ENCODE assay signal across 9 cellular contexts in the genomic region with DNA sequence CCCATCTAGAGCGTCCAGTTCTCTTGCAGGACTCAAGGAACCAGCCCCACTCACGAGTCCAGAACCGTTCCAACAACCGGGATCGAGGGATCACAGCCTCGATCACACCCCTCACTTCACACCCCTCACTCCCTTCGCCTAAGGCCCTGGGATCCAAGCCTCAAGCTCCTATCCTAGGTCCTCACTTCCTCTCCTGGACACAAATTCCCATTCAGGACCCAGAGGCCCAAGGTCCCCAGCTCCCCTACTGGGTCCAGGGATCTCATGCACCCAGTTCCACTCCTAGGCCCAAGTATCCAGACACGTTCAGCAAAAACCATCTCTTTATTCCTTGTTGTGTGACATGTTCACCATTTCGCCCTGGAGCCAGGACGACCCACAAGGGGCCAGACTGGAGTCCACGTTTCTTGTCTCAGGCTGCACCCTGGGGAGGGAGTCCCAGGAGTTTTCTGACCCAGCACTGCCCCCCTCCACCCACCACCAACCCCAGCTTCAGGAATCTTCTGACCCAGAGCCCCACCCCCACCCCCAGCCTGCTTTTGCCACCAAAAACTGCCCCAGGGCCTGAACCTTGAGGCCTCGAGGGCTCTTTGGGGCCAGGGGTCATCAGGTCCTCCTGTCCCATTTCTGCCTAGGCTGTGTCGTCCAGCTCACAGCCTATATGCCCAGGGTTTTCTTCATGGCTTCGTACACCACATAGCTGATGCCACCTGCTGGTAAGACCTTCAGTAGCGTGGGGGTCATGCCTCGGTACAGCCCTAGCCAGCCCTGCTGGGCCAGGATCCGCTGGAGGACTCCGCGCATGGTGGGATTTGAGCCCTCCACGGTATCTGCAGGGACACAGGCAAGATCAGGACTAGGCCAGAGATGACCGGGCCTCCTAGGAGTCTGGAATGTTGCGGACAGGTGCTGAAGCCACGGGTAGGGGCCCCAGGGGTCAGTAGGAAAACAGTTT. TPM values are rescaled to one million over a fixed set of nuclear protein-coding genes. Genes with fewer than 3 reads are reported as not detected.
DNase-seq lines count a peak whose midpoint lies in the region; ATAC-seq and TF ChIP-seq lines count a peak whose summit lies in the region.
"Had no signal": no experiment of that assay in that cellular context is flagged by ENCODE, and none has a peak within 500 bp of the region (broad histone marks: within the 10 kb centered on the region; RNA-seq: fewer than 3 reads in every experiment).

No MANE protein-coding gene starts in this region.

- ATAC-seq in activated T-cell treated with anti-CD3 and anti-CD28 coated beads, Interleukin-2, amount 50 U/mL, for 72 hours (replicated peaks in 1 of 2), result no peak
- no peak for ATAC-seq in GM21619 (IDR thresholded peaks at IDR 0.05; ENCODE audit: unreplicated experiment)
- ATAC-seq in HG02642 (IDR thresholded peaks at IDR 0.05; ENCODE audit: poor library complexity, unreplicated experiment), result no peak

- H2BK12ac ChIP-seq in H9 (ENCODE audit: insufficient read length, low read depth, low read length), result no peak overlapping the region

- no peak overlapping the region for H4K5ac ChIP-seq in H9 (ENCODE audit: insufficient read length, low read depth, low read length)

- peaks cover 20% of the 10 kb centered on the region for H3K27me3 Mint-ChIP-seq in H9 (ENCODE audit: low read depth)
- H3K27me3 Mint-ChIP-seq in activated T-cell treated with anti-CD3 and anti-CD28 coated beads, Interleukin-2, amount 50 U/mL, for 72 hours (ENCODE audit: low read depth), result no peaks in the 10 kb centered on the region

- no peak overlapping the region for H4K91ac ChIP-seq in H9 (ENCODE audit: insufficient read length, low read depth, low read length)

- H2BK120ac ChIP-seq in H9 (ENCODE audit: low read depth, low read length, poor library complexity, severe bottlenecking), result no peak overlapping the region

- no peaks in the 10 kb centered on the region for H3K4me1 ChIP-seq in H9 (ENCODE audit: insufficient read depth, low read length)
- H3K4me1 ChIP-seq in transverse colon, result peaks cover 8 to 29% (median 20%) of the 10 kb centered on the region in 4 donors

- no peak overlapping the region for H3K4me2 ChIP-seq in H9 (ENCODE audit: insufficient read depth, insufficient read length, low read length)

- peaks cover 0 to 2% (median 0%) of the 10 kb centered on the region in 4 donors for H3K36me3 ChIP-seq in transverse colon

- TF ChIP-seq POLR2A in transverse colon (IDR thresholded peaks at IDR 0.05), result no peak

- H3K27me3 ChIP-seq in H9 (ENCODE audit: insufficient read depth, low read length) (no peaks in the 10 kb centered on the region), transverse colon (no peaks in the 10 kb centered on the region)

- no peak overlapping the region for H3K23ac ChIP-seq in H9 (ENCODE audit: insufficient read length, low read depth, low read length)

- no peak overlapping the region for H2AK5ac ChIP-seq in H9 (ENCODE audit: insufficient read length, low read length)

- no peaks in the 10 kb centered on the region for H3K9me3 ChIP-seq in H9 (ENCODE audit: control insufficient read depth, low read depth, low read length)
- H3K9me3 ChIP-seq in transverse colon, result no peaks in the 10 kb centered on the region

- H3K79me2 ChIP-seq in H9 (ENCODE audit: insufficient read depth, low read length), result peaks cover 31% of the 10 kb centered on the region

- H3K9ac ChIP-seq in H9 (ENCODE audit: extremely low read depth, insufficient read length, low read length), result no peak overlapping the region

- H2BK5ac ChIP-seq in H9 (ENCODE audit: insufficient read length, low read length), result no peak overlapping the region

- no peak for TF ChIP-seq EP300 in transverse colon (IDR thresholded peaks at IDR 0.05; ENCODE audit: low read depth)

- H3K56ac ChIP-seq in H9 (ENCODE audit: insufficient read length, low read depth, low read length), result no peak overlapping the region

- H3K36me3 Mint-ChIP-seq in H9 (ENCODE audit: insufficient read depth in 1 of 3, low read depth in 3 of 3), result peaks cover 13 to 34% (median 27%) of the 10 kb centered on the region in 3 experiments
- H3K36me3 Mint-ChIP-seq in activated T-cell treated with anti-CD3 and anti-CD28 coated beads, Interleukin-2, amount 50 U/mL, for 72 hours (ENCODE audit: insufficient read depth in 2 of 2), result peaks cover 2 to 8% of the 10 kb centered on the region in 2 donors

- H3K23me2 ChIP-seq in H9 (ENCODE audit: insufficient read length, low read depth, low read length, poor library complexity, severe bottlenecking), result peaks cover 4% of the 10 kb centered on the region

- no peak overlapping the region for H4K8ac ChIP-seq in H9 (replicated peaks; ENCODE audit: insufficient read length, low read depth, low read length)

- H3K27ac Mint-ChIP-seq in H9, result peak overlapping the region in 1 of 3 experiments; percentile 88; a peak in 2 of 7 replicates
- peak overlapping the region; percentile 43 for H3K27ac Mint-ChIP-seq in activated T-cell treated with anti-CD3 and anti-CD28 coated beads, Interleukin-2, amount 50 U/mL, for 72 hours

- peaks cover 6 to 8% of the 10 kb centered on the region in 2 experiments for H3K9me3 Mint-ChIP-seq in H9
- H3K9me3 Mint-ChIP-seq in activated T-cell treated with anti-CD3 and anti-CD28 coated beads, Interleukin-2, amount 50 U/mL, for 72 hours, result peaks cover 0 to 3% of the 10 kb centered on the region in 2 donors

- intact Hi-C loops in transverse colon (cut with DNase I; ENCODE audit: low total_unique reads), result loop anchor here (10.0 kb wide), 1 partner anchor 1199 kb away; a partner anchor contains a TSS

- H3K14ac ChIP-seq in H9 (ENCODE audit: insufficient read depth, low read length), result no peak overlapping the region

- H3K4me3 ChIP-seq in transverse colon, result peak overlapping the region in 3 of 4 donors; percentile 3 to 41 (median 7)

- H2BK20ac ChIP-seq in H9 (ENCODE audit: low read depth, low read length, poor library complexity, severe bottlenecking), result no peak overlapping the region

- peaks cover 10 to 20% of the 10 kb centered on the region in 2 experiments for H3K4me1 Mint-ChIP-seq in H9
- peaks cover 36% of the 10 kb centered on the region for H3K4me1 Mint-ChIP-seq in activated T-cell treated with anti-CD3 and anti-CD28 coated beads, Interleukin-2, amount 50 U/mL, for 72 hours (ENCODE audit: low read depth)

- in situ Hi-C loops in transverse colon (cut with MboI; ENCODE audit: low pct_ligation_motif_present in 1 of 4, low pct_unique_long_range_greater_than_20kb in 1 of 4, low sequenced_read_pairs in 3 of 4), result no loop called here

- TF ChIP-seq CTCF in 22Rv1 (IDR thresholded peaks at IDR 0.05), result no peak
- peak; percentile 26; the same call in 1 of the 3 replicates for TF ChIP-seq CTCF in H9 (conservative IDR thresholded peaks at IDR 0.05)
- TF ChIP-seq CTCF in transverse colon (IDR thresholded peaks at IDR 0.05), result no peak

- H3K27ac ChIP-seq in 22Rv1 (peak overlapping the region; percentile 85), H9 (ENCODE audit: insufficient read length, low read depth, low read length) (no peak overlapping the region), transverse colon (peak overlapping the region; percentile 77 to 91 (median 86))

- H3K4ac ChIP-seq in H9 (ENCODE audit: low read depth, low read length), result no peak overlapping the region

- WGBS in H9 (ENCODE audit: extremely low coverage, insufficient read length, low lambda C conversion rate), result no CpG with 5 or more reads among the region's 23 CpGs
- WGBS in transverse colon (ENCODE audit: low coverage in 1 of 2), 2 donors, result 94% methylated on average over 6 to 22 of the region's 23 CpGs

- DNase-seq in H9, result no peak
- DNase-seq in activated T-cell treated with anti-CD3 and anti-CD28 coated beads, Interleukin-2, amount 50 U/mL, for 72 hours, result peak; percentile 21 to 31
- DNase-seq in left kidney (ENCODE audit: low read depth, low spot score), result peak; percentile 23
- peak; percentile 30 for DNase-seq in transverse colon
- DNase-seq in NCI-H526 treated with DMSO at 0.1 percent for 48 hours (lab: John Stamatoyannopoulos, UW), result no peak

- no peak overlapping the region for H2BK15ac ChIP-seq in H9 (ENCODE audit: low read depth, low read length)

- peaks cover 3% of the 10 kb centered on the region for H3K79me1 ChIP-seq in H9 (ENCODE audit: insufficient read depth, low read depth, low read length, poor library complexity, severe bottlenecking)

- H3K18ac ChIP-seq in H9 (ENCODE audit: insufficient read length, low read depth, low read length), result peak overlapping the region; percentile 60

- peak overlapping the region; percentile 68 to 82 for H3K4me3 Mint-ChIP-seq in H9
- peak overlapping the region; percentile 45 to 78 for H3K4me3 Mint-ChIP-seq in activated T-cell treated with anti-CD3 and anti-CD28 coated beads, Interleukin-2, amount 50 U/mL, for 72 hours

- H4K20me1 ChIP-seq in H9 (ENCODE audit: control insufficient read depth, insufficient read depth, insufficient read length), result no peaks in the 10 kb centered on the region

- H2AFZ ChIP-seq in H9 (ENCODE audit: low read length), result no peak overlapping the region

- no peak overlapping the region for H3T11ph ChIP-seq in H9 (ENCODE audit: low read length)

RNA-seq across cellular contexts. Expression of a gene that starts 1.4 kb away (rescaled TPM):
- total RNA-seq in H9 (2021) (602 and 626 TPM in 2 replicates), transverse colon (100 to 1,000 TPM; 100 to 206 (median 112) TPM)
- 100 to 1,000 TPM; 253 to 311 TPM for total RNA-seq in activated T-cell treated with anti-CD3 and anti-CD28 coated beads, Interleukin-2, amount 50 U/mL, for 72 hours

RNA-seq across cellular contexts. Expression of a gene that starts 7.6 kb away (rescaled TPM):
- total RNA-seq in H9 (2021) (0.20 and 0.42 TPM in 2 replicates), transverse colon (under 1 TPM in 1 of 4 donors, not detected in 3; 0.32 TPM)
- total RNA-seq in activated T-cell treated with anti-CD3 and anti-CD28 coated beads, Interleukin-2, amount 50 U/mL, for 72 hours, result under 1 TPM; 0.16 to 0.58 TPM

RNA-seq across cellular contexts. Expression of a gene that starts 33.0 kb away (rescaled TPM):
- total RNA-seq in H9 (2021) (61.2 and 67.2 TPM in 2 replicates), transverse colon (100 to 1,000 TPM in 1 of 4 donors, 10 to 100 TPM in 3; 42.2 to 166 (median 56.1) TPM)
- total RNA-seq in activated T-cell treated with anti-CD3 and anti-CD28 coated beads, Interleukin-2, amount 50 U/mL, for 72 hours, result 10 to 100 TPM; 78.9 to 87.5 TPM

RNA-seq across cellular contexts. Expression of a gene that starts 33.6 kb away (rescaled TPM):
- total RNA-seq in H9 (2021), result 35.0 and 42.9 TPM in 2 replicates
- total RNA-seq in activated T-cell treated with anti-CD3 and anti-CD28 coated beads, Interleukin-2, amount 50 U/mL, for 72 hours, result 10 to 100 TPM; 24.6 to 26.3 TPM
- 100 to 1,000 TPM in 3 of 4 donors, 10 to 100 TPM in 1; 77.2 to 216 (median 171) TPM for total RNA-seq in transverse colon

RNA-seq across cellular contexts. Expression of a gene that starts 38.1 kb away (rescaled TPM):
- total RNA-seq in H9 (2021) (31.4 and 32.1 TPM in 2 replicates), transverse colon (100 to 1,000 TPM in 3 of 4 donors, 10 to 100 TPM in 1; 57.9 to 391 (median 229) TPM)
- total RNA-seq in activated T-cell treated with anti-CD3 and anti-CD28 coated beads, Interleukin-2, amount 50 U/mL, for 72 hours, result 1 to 10 TPM; 3.9 to 5.0 TPM
- total RNA-seq: dermis microvascular lymphatic vessel endothelial cell had no signal

Comparison
In these comparisons a context has a peak if more than half of its experiments do, and no peak if none do; other contexts are left out.
1. DNase-seq: peak in activated T-cell treated with anti-CD3 and anti-CD28 coated beads, Interleukin-2, amount 50 U/mL, for 72 hours (2 of 2), left kidney (single experiment) and transverse colon (single experiment); none in H9 (single experiment) and NCI-H526 treated with DMSO at 0.1 percent for 48 hours (single experiment).